12 cellular contexts compared by ENCODE assay signal in genomic region chr1:150154143-150154542, GRCh38. TPM values are rescaled to one million over a fixed set of nuclear protein-coding genes. Genes with fewer than 3 reads are reported as not detected.
DNase-seq lines count a peak whose midpoint lies in the region; ATAC-seq and TF ChIP-seq lines count a peak whose summit lies in the region.
"Had no signal": no experiment of that assay in that cellular context is flagged by ENCODE, and none has a peak within 500 bp of the region (broad histone marks: within the 10 kb centered on the region; RNA-seq: fewer than 3 reads in every experiment).

No MANE protein-coding gene starts in this region.

- no peak for ATAC-seq in activated naive CD8-positive, alpha-beta T cell treated with anti-CD3 and anti-CD28 coated beads, Interleukin-2, amount 10 ng/mL, durations not matched to agents 7 days and 5 days (ENCODE audit: low read depth)
- no peak for ATAC-seq in memory B cell (ENCODE audit: low read depth)
- no peak for ATAC-seq in thoracic aorta (ENCODE audit: insufficient number of reproducible peaks, low FRiP score, low read depth)
- no peak for ATAC-seq in GM18858 (IDR thresholded peaks at IDR 0.05; ENCODE audit: unreplicated experiment)

- peaks cover 52% of the 10 kb centered on the region for H3K4me1 Mint-ChIP-seq in activated T-cell treated with anti-CD3 and anti-CD28 coated beads, Interleukin-2, amount 50 U/mL, for 24 hours (ENCODE audit: low read depth)
- H3K4me1 Mint-ChIP-seq in activated naive CD8-positive, alpha-beta T cell treated with anti-CD3 and anti-CD28 coated beads, Interleukin-2, amount 10 ng/mL, durations not matched to agents 7 days and 5 days, result peaks cover 62% of the 10 kb centered on the region
- peaks cover 58% of the 10 kb centered on the region for H3K4me1 Mint-ChIP-seq in memory B cell

- H3K27me3 Mint-ChIP-seq in activated T-cell treated with anti-CD3 and anti-CD28 coated beads, Interleukin-2, amount 50 U/mL, for 24 hours, result no peaks in the 10 kb centered on the region
- H3K27me3 Mint-ChIP-seq in activated naive CD8-positive, alpha-beta T cell treated with anti-CD3 and anti-CD28 coated beads, Interleukin-2, amount 10 ng/mL, durations not matched to agents 7 days and 5 days, result no peaks in the 10 kb centered on the region
- no peaks in the 10 kb centered on the region for H3K27me3 Mint-ChIP-seq in memory B cell

- no peak overlapping the region for H3K4me3 Mint-ChIP-seq in activated T-cell treated with anti-CD3 and anti-CD28 coated beads, Interleukin-2, amount 50 U/mL, for 24 hours
- H3K4me3 Mint-ChIP-seq in activated naive CD8-positive, alpha-beta T cell treated with anti-CD3 and anti-CD28 coated beads, Interleukin-2, amount 10 ng/mL, durations not matched to agents 7 days and 5 days, result peak overlapping the region; percentile 20
- H3K4me3 Mint-ChIP-seq in memory B cell, result peak overlapping the region; percentile 6

- no peaks in the 10 kb centered on the region for H3K9me3 Mint-ChIP-seq in activated T-cell treated with anti-CD3 and anti-CD28 coated beads, Interleukin-2, amount 50 U/mL, for 24 hours
- no peaks in the 10 kb centered on the region for H3K9me3 Mint-ChIP-seq in activated naive CD8-positive, alpha-beta T cell treated with anti-CD3 and anti-CD28 coated beads, Interleukin-2, amount 10 ng/mL, durations not matched to agents 7 days and 5 days
- H3K9me3 Mint-ChIP-seq in memory B cell, result no peaks in the 10 kb centered on the region

- POLR2A ChIA-PET in activated naive CD8-positive, alpha-beta T cell treated with anti-CD3 and anti-CD28 coated beads, Interleukin-2, amount 10 ng/mL, durations not matched to agents 7 days and 5 days (lab: Charles Lee), result interaction anchor here (6.3 kb wide), 1 partner anchor 7 kb away, joined by 54 read pairs; no protein-coding TSS in a partner anchor

- H3K27ac Mint-ChIP-seq in activated T-cell treated with anti-CD3 and anti-CD28 coated beads, Interleukin-2, amount 50 U/mL, for 24 hours, result peak overlapping the region; percentile 42
- peak overlapping the region; percentile 49 for H3K27ac Mint-ChIP-seq in activated naive CD8-positive, alpha-beta T cell treated with anti-CD3 and anti-CD28 coated beads, Interleukin-2, amount 10 ng/mL, durations not matched to agents 7 days and 5 days
- peak overlapping the region; percentile 83 for H3K27ac Mint-ChIP-seq in memory B cell

- H3K27ac ChIP-seq in thoracic aorta, result peak overlapping the region; percentile 92 to 99

- H3K36me3 ChIP-seq in thoracic aorta, result peaks cover 47% of the 10 kb centered on the region

- peaks cover 13 to 53% of the 10 kb centered on the region in 2 donors for H3K4me1 ChIP-seq in thoracic aorta (ENCODE audit: control insufficient read depth in 1 of 2, low read depth in 2 of 2)

- peaks cover 72% of the 10 kb centered on the region for H3K36me3 Mint-ChIP-seq in activated T-cell treated with anti-CD3 and anti-CD28 coated beads, Interleukin-2, amount 50 U/mL, for 24 hours (ENCODE audit: low read depth)
- H3K36me3 Mint-ChIP-seq in activated naive CD8-positive, alpha-beta T cell treated with anti-CD3 and anti-CD28 coated beads, Interleukin-2, amount 10 ng/mL, durations not matched to agents 7 days and 5 days, result peaks cover 69% of the 10 kb centered on the region
- H3K36me3 Mint-ChIP-seq in memory B cell, result peaks cover 45% of the 10 kb centered on the region

- DNase-seq in activated T-cell treated with anti-CD3 and anti-CD28 coated beads, Interleukin-2, amount 50 U/mL, for 24 hours, result no peak
- no peak for DNase-seq in activated T-cell treated with anti-CD3 and anti-CD28 coated beads, Interleukin-2, amount 50 U/mL, for 1 hour
- no peak for DNase-seq in activated naive CD8-positive, alpha-beta T cell treated with anti-CD3 and anti-CD28 coated beads, Interleukin-2, amount 10 ng/mL, durations not matched to agents 7 days and 5 days
- DNase-seq in memory B cell (ENCODE audit: low spot score in 2 of 2), result no peak
- DNase-seq in thoracic aorta (ENCODE audit: low spot score), result no peak
- no peak for DNase-seq in stimulated activated CD4-positive, alpha-beta T cell treated with anti-CD3 and anti-CD28 coated beads, Interleukin-2, amount 100 ng/mL, for 24 hours
- DNase-seq in T-helper 9 cell, result no peak
- DNase-seq: activated CD4-positive, alpha-beta T cell treated with anti-CD3 and anti-CD28 coated beads for 4 hours; NCI-H226; posterior cingulate gyrus; SIG-M5 had no signal

- no peaks in the 10 kb centered on the region for H3K27me3 ChIP-seq in thoracic aorta (replicated peaks; ENCODE audit: insufficient read depth)

- peak overlapping the region; percentile 94 for H3K4me3 ChIP-seq in thoracic aorta

- no peaks in the 10 kb centered on the region for H3K9me3 ChIP-seq in thoracic aorta

- no peak for TF ChIP-seq CTCF in thoracic aorta (IDR thresholded peaks at IDR 0.05)

RNA-seq across cellular contexts. Expression of gene PLEKHO1, which starts 4.4 kb away (rescaled TPM):
- 100 to 1,000 TPM; 140 to 143 TPM for total RNA-seq in activated naive CD8-positive, alpha-beta T cell treated with anti-CD3 and anti-CD28 coated beads, Interleukin-2, amount 10 ng/mL, durations not matched to agents 7 days and 5 days
- total RNA-seq in thoracic aorta, result 100 to 1,000 TPM; 106 to 125 TPM
